Comparison of ENCODE assay signal across 19 cellular contexts in the genomic region with DNA sequence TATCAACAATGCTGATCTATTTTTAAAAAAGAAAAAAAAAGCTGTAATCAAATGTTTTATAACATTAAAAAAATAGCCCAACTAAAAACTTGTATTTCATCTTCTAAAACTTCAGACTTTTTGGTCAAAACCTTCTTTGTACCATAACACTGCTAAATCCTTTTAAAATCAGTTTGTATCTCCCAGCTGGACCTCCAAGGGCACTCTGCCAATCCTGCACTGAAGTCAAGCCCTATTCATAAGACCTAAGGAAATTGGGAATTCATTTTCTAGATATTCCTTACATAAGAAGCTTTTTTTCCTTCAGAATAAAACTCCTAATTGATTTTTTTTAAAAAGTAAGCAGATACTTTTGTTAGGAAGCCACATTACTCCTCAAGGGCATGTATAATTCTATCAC. TPM values are rescaled to one million over a fixed set of nuclear protein-coding genes. Genes with fewer than 3 reads are reported as not detected.
DNase-seq lines count a peak whose midpoint lies in the region; ATAC-seq and TF ChIP-seq lines count a peak whose summit lies in the region.
"Had no signal": no experiment of that assay in that cellular context is flagged by ENCODE, and none has a peak within 500 bp of the region (broad histone marks: within the 10 kb centered on the region; RNA-seq: fewer than 3 reads in every experiment).

No MANE protein-coding gene starts in this region.

- peaks cover 37% of the 10 kb centered on the region for H3K36me3 ChIP-seq in right atrium auricular region

- DNase-seq in Right ventricle myocardium inferior (ENCODE audit: missing footprints) (no peak), right atrium auricular region (ENCODE audit: low spot score) (no peak), left cardiac atrium (peak; percentile 33), sciatic nerve (ENCODE audit: low spot score) (no peak), SHP77 (lab: John Stamatoyannopoulos, UW) (no peak), retina (no peak)
- no peak for DNase-seq in activated CD4-positive, alpha-beta T cell treated with anti-CD3 and anti-CD28 coated beads, Interleukin-2, amount 50 U/mL, for 48 hours
- no peak for DNase-seq in activated CD8-positive, alpha-beta memory T cell treated with anti-CD3 and anti-CD28 coated beads, Interleukin-2, amount 10 ng/mL, durations not matched to agents 7 days and 5 days
- DNase-seq: 8988T, COR-L47, DMS 273 treated with DMSO at 0.1 percent for 48 hours, DND-41, NCI-H1105, NCI-H1694 treated with DMSO at 0.1 percent for 48 hours, NCI-H2107, NCI-H510A, NCI-H82 had no signal

- intact Hi-C loops in Right ventricle myocardium inferior (cut with DNase I) (loop anchor here (5.0 kb wide), 1 partner anchor 48 kb away; a partner anchor contains a TSS), left cardiac atrium (cut with DNase I) (no loop called here), sciatic nerve (cut with DNase I) (no loop called here)

- peaks cover 0 to 31% of the 10 kb centered on the region in 2 donors for H3K4me1 ChIP-seq in right atrium auricular region

- H3K9me3 Mint-ChIP-seq in activated CD8-positive, alpha-beta memory T cell treated with anti-CD3 and anti-CD28 coated beads, Interleukin-2, amount 10 ng/mL, durations not matched to agents 7 days and 5 days (ENCODE audit: low read depth): no peaks in the 10 kb centered on the region

- no peak for TF ChIP-seq CTCF in right atrium auricular region (IDR thresholded peaks at IDR 0.05)

- no peaks in the 10 kb centered on the region for H3K9me3 ChIP-seq in right atrium auricular region

- ATAC-seq in Right ventricle myocardium inferior (peak; percentile 41), left cardiac atrium (no peak), sciatic nerve (peak; percentile 68)
- no peak for ATAC-seq in activated CD8-positive, alpha-beta memory T cell treated with anti-CD3 and anti-CD28 coated beads, Interleukin-2, amount 10 ng/mL, durations not matched to agents 7 days and 5 days
- ATAC-seq: K562 had no signal

- H3K4me1 Mint-ChIP-seq in activated CD8-positive, alpha-beta memory T cell treated with anti-CD3 and anti-CD28 coated beads, Interleukin-2, amount 10 ng/mL, durations not matched to agents 7 days and 5 days: no peaks in the 10 kb centered on the region
- H3K4me1 Mint-ChIP-seq: B cell had no signal

- H3K27ac ChIP-seq in right atrium auricular region: peak overlapping the region in 1 of 2 donors; percentile 15

- H3K27me3 ChIP-seq in right atrium auricular region: no peaks in the 10 kb centered on the region

- no peak overlapping the region for H3K4me3 ChIP-seq in right atrium auricular region
- H3K4me3 ChIP-seq: K562 had no signal

- no peak overlapping the region for H3K4me3 Mint-ChIP-seq in activated CD8-positive, alpha-beta memory T cell treated with anti-CD3 and anti-CD28 coated beads, Interleukin-2, amount 10 ng/mL, durations not matched to agents 7 days and 5 days
- H3K4me3 Mint-ChIP-seq: B cell had no signal

- no peak overlapping the region for H3K27ac Mint-ChIP-seq in activated CD8-positive, alpha-beta memory T cell treated with anti-CD3 and anti-CD28 coated beads, Interleukin-2, amount 10 ng/mL, durations not matched to agents 7 days and 5 days
- H3K27ac Mint-ChIP-seq: B cell had no signal

- peaks cover 38% of the 10 kb centered on the region for H3K36me3 Mint-ChIP-seq in activated CD8-positive, alpha-beta memory T cell treated with anti-CD3 and anti-CD28 coated beads, Interleukin-2, amount 10 ng/mL, durations not matched to agents 7 days and 5 days

- CTCF ChIA-PET in activated CD8-positive, alpha-beta memory T cell treated with anti-CD3 and anti-CD28 coated beads, Interleukin-2, amount 10 ng/mL, durations not matched to agents 7 days and 5 days (lab: Charles Lee): interaction anchor here (1.8 kb wide), 2 partner anchors 8 kb away, joined by 4 to 5 read pairs; no protein-coding TSS in a partner anchor

- no peaks in the 10 kb centered on the region for H3K27me3 Mint-ChIP-seq in activated CD8-positive, alpha-beta memory T cell treated with anti-CD3 and anti-CD28 coated beads, Interleukin-2, amount 10 ng/mL, durations not matched to agents 7 days and 5 days
- H3K27me3 Mint-ChIP-seq: B cell had no signal

RNA-seq across cellular contexts. Expression of a gene that starts 38.2 kb away (rescaled TPM):
- total RNA-seq in Right ventricle myocardium inferior (13.9 TPM), right atrium auricular region (10 to 100 TPM in 1 of 2 donors, 1 to 10 TPM in 1; 9.6 to 26.1 TPM), left cardiac atrium (10 to 100 TPM; 24.2 to 28.9 TPM), sciatic nerve (45.4 TPM)
- 100 to 1,000 TPM; 305 to 312 TPM for total RNA-seq in activated CD8-positive, alpha-beta memory T cell treated with anti-CD3 and anti-CD28 coated beads, Interleukin-2, amount 10 ng/mL, durations not matched to agents 7 days and 5 days

RNA-seq across cellular contexts. Expression of a gene that starts 50.6 kb away (rescaled TPM):
- total RNA-seq in Right ventricle myocardium inferior (47.5 TPM), right atrium auricular region (10 to 100 TPM; 44.1 to 49.6 TPM), left cardiac atrium (10 to 100 TPM; 48.1 to 52.3 TPM), sciatic nerve (73.4 TPM)
- total RNA-seq in activated CD8-positive, alpha-beta memory T cell treated with anti-CD3 and anti-CD28 coated beads, Interleukin-2, amount 10 ng/mL, durations not matched to agents 7 days and 5 days: 10 to 100 TPM; 30.6 to 31.2 TPM

Comparison
In these comparisons a context has a peak if more than half of its experiments do, and no peak if none do; other contexts are left out.
1. ATAC-seq: peak in Right ventricle myocardium inferior (single experiment) and sciatic nerve (single experiment); none in left cardiac atrium (0 of 2) and activated CD8-positive, alpha-beta memory T cell treated with anti-CD3 and anti-CD28 coated beads, Interleukin-2, amount 10 ng/mL, durations not matched to agents 7 days and 5 days (single experiment).